Comparison of ENCODE assay signal across 9 cellular contexts in genomic region chr1:218347316-218347712, GRCh38. TPM values are rescaled to one million over a fixed set of nuclear protein-coding genes. Genes with fewer than 3 reads are reported as not detected.
A peak's percentile ranks its signal among the peaks of the same experiment; 100 is the strongest.
DNase-seq lines count a peak whose midpoint lies in the region; ATAC-seq, FAIRE-seq and TF ChIP-seq lines count a peak whose summit lies in the region.
"Had no signal": no experiment of that assay in that cellular context is flagged by ENCODE, and none has a peak within 500 bp of the region (broad histone marks: within the 10 kb centered on the region; RNA-seq: fewer than 3 reads in every experiment).

No MANE protein-coding gene starts in this region.

- no peak for DNase-seq in CD8-positive, alpha-beta T cell
- DNase-seq in NCI-H748 (lab: John Stamatoyannopoulos, UW; ENCODE audit: unreplicated experiment) (peak; percentile 50), fibroblast of mammary gland (ENCODE audit: low read depth) (no peak), pancreas (peak in 1 of 6 donors; percentile 33), WERI-Rb-1 (no peak), GM19238 (ENCODE audit: insufficient read length, low spot score) (no peak), NCI-H524 treated with DMSO at 0.1 percent for 48 hours (lab: John Stamatoyannopoulos, UW) (no peak)

- no peaks in the 10 kb centered on the region for H3K36me3 ChIP-seq in CD8-positive, alpha-beta T cell (ENCODE audit: insufficient read depth, low read length)
- H3K36me3 ChIP-seq in pancreas (no peaks in the 10 kb centered on the region), WERI-Rb-1 (no peaks in the 10 kb centered on the region)

- H3K27ac Mint-ChIP-seq in CD8-positive, alpha-beta T cell: no peak overlapping the region

- peaks cover 35% of the 10 kb centered on the region for H3K4me1 ChIP-seq in CD8-positive, alpha-beta T cell (ENCODE audit: insufficient read depth, low read length)
- peaks cover 0 to 5% (median 0%) of the 10 kb centered on the region in 3 donors for H3K4me1 ChIP-seq in pancreas

- H3K27me3 ChIP-seq in CD8-positive, alpha-beta T cell (ENCODE audit: insufficient read depth, low read length): no peaks in the 10 kb centered on the region
- H3K27me3 ChIP-seq in pancreas (no peaks in the 10 kb centered on the region), WERI-Rb-1 (ENCODE audit: insufficient read depth, low read depth, severe bottlenecking) (no peaks in the 10 kb centered on the region)

- H3K4me1 Mint-ChIP-seq in CD8-positive, alpha-beta T cell (ENCODE audit: low read depth): peaks cover 37% of the 10 kb centered on the region

- no peaks in the 10 kb centered on the region for H3K9me3 Mint-ChIP-seq in CD8-positive, alpha-beta T cell

- peak overlapping the region; percentile 44 for H3K4me3 ChIP-seq in CD8-positive, alpha-beta T cell (ENCODE audit: low read depth, low read length)
- H3K4me3 ChIP-seq in fibroblast of mammary gland (ENCODE audit: control insufficient read depth, low read depth, low read length): peak overlapping the region; percentile 67
- peak overlapping the region; percentile 49 to 62 (median 54) for H3K4me3 ChIP-seq in pancreas
- no peak overlapping the region for H3K4me3 ChIP-seq in WERI-Rb-1 (ENCODE audit: low read depth, low read length)

- intact Hi-C loops in CD8-positive, alpha-beta T cell (cut with DNase I, micrococcal nuclease): no loop called here
- intact Hi-C loops in pancreas (cut with DNase I): no loop called here

- 2% methylated on average over 15 of the region's 15 CpGs for WGBS in pancreas, 2 donors

- no peak overlapping the region for H3K27ac ChIP-seq in CD8-positive, alpha-beta T cell (ENCODE audit: low read depth, low read length)
- H3K27ac ChIP-seq in pancreas (peak overlapping the region; percentile 31 to 85 (median 69)), WERI-Rb-1 (no peak overlapping the region)

- FAIRE-seq in pancreas (lab: Jason Lieb, UNC): no peak

- H3K27me3 Mint-ChIP-seq in CD8-positive, alpha-beta T cell (ENCODE audit: low read depth): peaks cover 11% of the 10 kb centered on the region

- no peak for TF ChIP-seq CTCF in CD8-positive, alpha-beta T cell (IDR thresholded peaks at IDR 0.05)
- no peak for TF ChIP-seq CTCF in fibroblast of mammary gland (conservative IDR thresholded peaks at IDR 0.05; ENCODE audit: control insufficient read depth, insufficient read depth, low read depth, low read length)
- no peak for TF ChIP-seq CTCF in pancreas (IDR thresholded peaks at IDR 0.05)
- TF ChIP-seq CTCF in WERI-Rb-1 (IDR thresholded peaks at IDR 0.05; ENCODE audit: low read depth, low read length): no peak

- ATAC-seq in CD8-positive, alpha-beta T cell: no peak
- ATAC-seq in pancreas (peak; percentile 5 to 20 (median 12)), HG02642 (IDR thresholded peaks at IDR 0.05; ENCODE audit: poor library complexity, unreplicated experiment) (no peak)
- ATAC-seq: left colon had no signal

- POLR2A ChIA-PET in CD8-positive, alpha-beta T cell (lab: Charles Lee): no interaction called here

- H3K4me3 Mint-ChIP-seq in CD8-positive, alpha-beta T cell: no peak overlapping the region

- H3K9me3 ChIP-seq in CD8-positive, alpha-beta T cell (ENCODE audit: low read length): no peaks in the 10 kb centered on the region
- H3K9me3 ChIP-seq in pancreas (no peaks in the 10 kb centered on the region), WERI-Rb-1 (ENCODE audit: severe bottlenecking) (no peaks in the 10 kb centered on the region)

- no peaks in the 10 kb centered on the region for H3K36me3 Mint-ChIP-seq in CD8-positive, alpha-beta T cell

- CTCF ChIA-PET in CD8-positive, alpha-beta T cell (lab: Charles Lee): no interaction called here

RNA-seq across cellular contexts. Expression of gene TGFB2, which starts 2.2 kb away (rescaled TPM):
- not detected for total RNA-seq in CD8-positive, alpha-beta T cell
- 10 to 100 TPM in 2 of 6 donors, 1 to 10 TPM in 4; 2.3 to 20.3 (median 3.4) TPM for total RNA-seq in pancreas
- polyA plus RNA-seq in pancreas: 1 to 10 TPM; 1.6 to 2.1 TPM

Comparison
In these comparisons a context has a peak if more than half of its experiments do, and no peak if none do; other contexts are left out.
1. ATAC-seq: peak in pancreas (4 of 4); none in CD8-positive, alpha-beta T cell (single experiment) and HG02642 (single experiment).
2. H3K27ac ChIP-seq: peak in pancreas (4 of 4); none in CD8-positive, alpha-beta T cell (single experiment) and WERI-Rb-1 (single experiment).